In the genomic region with DNA sequence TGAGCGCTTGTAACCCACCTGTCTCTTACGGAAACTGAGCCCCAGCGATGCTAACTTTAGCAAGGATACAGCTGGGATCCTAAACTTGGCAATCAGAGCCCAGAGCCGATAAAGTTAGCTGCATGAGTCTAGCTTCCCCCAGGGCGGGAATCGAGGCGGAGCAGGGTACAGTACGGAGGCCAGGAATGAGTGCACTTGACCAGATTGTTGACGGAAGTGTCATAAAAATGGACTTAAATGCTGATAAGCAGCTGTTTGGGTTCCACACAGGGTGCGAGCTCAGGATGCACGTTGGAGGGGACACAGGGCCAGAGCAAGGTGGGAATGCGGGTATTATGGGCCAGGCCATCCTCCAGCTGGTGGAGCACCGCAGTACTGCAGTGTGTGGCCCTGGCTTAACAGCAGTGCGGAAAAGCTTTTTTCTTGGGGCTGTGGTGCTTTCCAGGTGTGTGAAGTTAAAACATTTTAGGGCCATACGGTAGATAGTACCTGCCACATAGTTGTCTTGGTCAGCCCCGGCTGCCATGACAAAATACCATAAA, we compare ENCODE assay signal across 8 cellular contexts. TPM values are rescaled to one million over a fixed set of nuclear protein-coding genes. Genes with fewer than 3 reads are reported as not detected.
DNase-seq lines count a peak whose midpoint lies in the region; ATAC-seq and TF ChIP-seq lines count a peak whose summit lies in the region.
"Not testable (repeated sequence)": the region's sequence is repeated elsewhere in the genome, so short reads cannot be mapped to it uniquely, and the experiment has no call there.

No MANE protein-coding gene starts in this region.

- H3K9me2 ChIP-seq in Loucy (replicated peaks; ENCODE audit: low read depth, low read length): not testable (repeated sequence)

- peak; percentile 8 for DNase-seq in AG08396 (ENCODE audit: low spot score)
- peak; percentile 50 for DNase-seq in T1000 (lab: John Stamatoyannopoulos, UW)
- not testable (repeated sequence) for DNase-seq in breast epithelium (ENCODE audit: low spot score in 2 of 2)
- peak in 1 of 2 donors; percentile 53 for DNase-seq in psoas muscle

- H3K27ac ChIP-seq in breast epithelium: peak overlapping the region; percentile 54 to 85
- peak overlapping the region; percentile 52 for H3K27ac ChIP-seq in psoas muscle

- not testable (repeated sequence) for H3F3A ChIP-seq in Loucy (ENCODE audit: low read depth)

- not testable (repeated sequence) for H3K36me3 ChIP-seq in Loucy (ENCODE audit: insufficient read depth, low read length); breast epithelium; iPS-15b (ENCODE audit: control insufficient read depth, insufficient read depth, low read length); psoas muscle (ENCODE audit: insufficient read depth in 1 of 2, low read depth in 1 of 2)

- not testable (repeated sequence) for TF ChIP-seq POLR2A in breast epithelium (IDR thresholded peaks at IDR 0.05)

- H3K79me2 ChIP-seq in Loucy (ENCODE audit: insufficient read depth, low read length): peaks cover 57% of the 10 kb centered on the region

- H2AFZ ChIP-seq in Loucy (ENCODE audit: low read length): peak overlapping the region; percentile 82

- H3K4me1 ChIP-seq in Loucy (ENCODE audit: insufficient read depth, low read length, poor library complexity, severe bottlenecking); breast epithelium; iPS-15b (ENCODE audit: control insufficient read depth, insufficient read depth, low read length); psoas muscle: not testable (repeated sequence)

- intact Hi-C loops in breast epithelium (cut with DNase I; ENCODE audit: low total_unique reads); psoas muscle (cut with DNase I): not testable (repeated sequence)

- 3 to 5% (median 4%) methylated on average over 14 to 16 of the region's 16 CpGs for WGBS in psoas muscle, 3 donors

- TF ChIP-seq CTCF in Loucy (conservative IDR thresholded peaks at IDR 0.05; ENCODE audit: low read length) (peak; percentile 40), breast epithelium (IDR thresholded peaks at IDR 0.05) (peak in 1 of 3 donors; percentile 31)
- not testable (repeated sequence) for TF ChIP-seq CTCF in psoas muscle (IDR thresholded peaks at IDR 0.05)

- not testable (repeated sequence) for H4K20me1 ChIP-seq in Loucy (ENCODE audit: insufficient read depth, low read length, poor library complexity, severe bottlenecking)

- H3K9ac ChIP-seq in Loucy (ENCODE audit: low read depth, low read length, poor library complexity, severe bottlenecking): peak overlapping the region; percentile 88
- H3K9ac ChIP-seq in iPS-15b (ENCODE audit: low read depth, low read length): peak overlapping the region; percentile 78

- H3K4me2 ChIP-seq in Loucy (ENCODE audit: low read depth, low read length, poor library complexity, severe bottlenecking): peak overlapping the region; percentile 72

- not testable (repeated sequence) for H3K27me3 ChIP-seq in Loucy (ENCODE audit: insufficient read depth, low read length, poor library complexity, severe bottlenecking); breast epithelium; iPS-15b (ENCODE audit: control insufficient read depth, insufficient read depth, low read length); psoas muscle (ENCODE audit: insufficient read depth in 3 of 3, low read length in 2 of 3)

- not testable (repeated sequence) for H3K9me3 ChIP-seq in Loucy (ENCODE audit: insufficient read depth, low read depth, low read length); breast epithelium; iPS-15b (ENCODE audit: control insufficient read depth, insufficient read depth, low read length); psoas muscle

- ATAC-seq in GM19023 (IDR thresholded peaks at IDR 0.05; ENCODE audit: unreplicated experiment) (peak; percentile 36), HG02884 (IDR thresholded peaks at IDR 0.05; ENCODE audit: unreplicated experiment) (peak; percentile 40), psoas muscle (peak; percentile 59 to 77 (median 68))

- H3K4me3 ChIP-seq in Loucy (ENCODE audit: low read length, poor library complexity, severe bottlenecking): peak overlapping the region; percentile 86
- peak overlapping the region; percentile 54 to 72 (median 56) for H3K4me3 ChIP-seq in breast epithelium
- H3K4me3 ChIP-seq in iPS-15b (ENCODE audit: low read depth, low read length): peak overlapping the region; percentile 57
- H3K4me3 ChIP-seq in psoas muscle: peak overlapping the region; percentile 73

RNA-seq across cellular contexts. Expression of gene DDX11, which starts 0.7 kb away (rescaled TPM):
- total RNA-seq in breast epithelium (10 to 100 TPM; 16.8 to 26.5 (median 18.2) TPM), psoas muscle (10 to 100 TPM in 3 of 4 donors, 1 to 10 TPM in 1; 4.8 to 19.2 (median 15.9) TPM)
- polyA plus RNA-seq in psoas muscle: 1 to 10 TPM; 4.5 to 6.8 (median 6.2) TPM
